18 cellular contexts compared by ENCODE assay signal in genomic region chr12:62618948-62619347, GRCh38.
"Had no signal": no experiment of that assay in that cellular context is flagged by ENCODE, and none has a peak within 500 bp of the region (broad histone marks: within the 10 kb centered on the region; RNA-seq: fewer than 3 reads in every experiment).

No MANE protein-coding gene starts in this region.

- H3K9me3 Mint-ChIP-seq: activated naive CD8-positive, alpha-beta T cell treated with anti-CD3 and anti-CD28 coated beads, Interleukin-2, amount 50 U/mL, for 24 hours; memory B cell; natural killer cell treated with Interleukin-12 subunit alpha and Interleukin-12 subunit beta and Interleukin-15 and Interleukin-18, amount 100 ng/mL, for 72 hours; stimulated activated effector memory CD8-positive, alpha-beta T cell treated with anti-CD3 and anti-CD28 coated beads, Interleukin-12 subunit alpha, Interleukin-12 subunit beta, amount 100 ng/mL, for 72 hours had no signal

- ATAC-seq: activated CD8-positive, alpha-beta T cell treated with anti-CD3 and anti-CD28 coated beads, Interleukin-2, amount 10 ng/mL, durations not matched to agents 7 days and 5 days; activated naive CD8-positive, alpha-beta T cell treated with anti-CD3 and anti-CD28 coated beads, Interleukin-2, amount 50 U/mL, for 24 hours; heart left ventricle; left lobe of liver; natural killer cell treated with Interleukin-12 subunit alpha and Interleukin-12 subunit beta and Interleukin-15 and Interleukin-18, amount 100 ng/mL, for 72 hours; right lobe of liver had no signal

- H3K27ac Mint-ChIP-seq: activated CD8-positive, alpha-beta T cell treated with anti-CD3 and anti-CD28 coated beads, Interleukin-2, amount 10 ng/mL, durations not matched to agents 7 days and 5 days; activated naive CD8-positive, alpha-beta T cell treated with anti-CD3 and anti-CD28 coated beads, Interleukin-2, amount 50 U/mL, for 24 hours; memory B cell; natural killer cell treated with Interleukin-12 subunit alpha and Interleukin-12 subunit beta and Interleukin-15 and Interleukin-18, amount 100 ng/mL, for 72 hours; stimulated activated effector memory CD8-positive, alpha-beta T cell treated with anti-CD3 and anti-CD28 coated beads, Interleukin-12 subunit alpha, Interleukin-12 subunit beta, amount 100 ng/mL, for 72 hours had no signal

- DNase-seq: activated CD4-positive, alpha-beta T cell treated with anti-CD3 and anti-CD28 coated beads for 48 hours; activated CD8-positive, alpha-beta memory T cell treated with anti-CD3 and anti-CD28 coated beads, Interleukin-2, amount 50 U/mL, for 48 hours; activated CD8-positive, alpha-beta T cell treated with anti-CD3 and anti-CD28 coated beads, Interleukin-2, amount 10 ng/mL, durations not matched to agents 7 days and 5 days; activated naive CD8-positive, alpha-beta T cell treated with anti-CD3 and anti-CD28 coated beads, Interleukin-2, amount 50 U/mL, for 24 hours; heart left ventricle; islet precursor cell; nucleus accumbens; right lobe of liver; tibial artery; WERI-Rb-1 had no signal

- H3K4me3 Mint-ChIP-seq: activated CD8-positive, alpha-beta T cell treated with anti-CD3 and anti-CD28 coated beads, Interleukin-2, amount 10 ng/mL, durations not matched to agents 7 days and 5 days; activated naive CD8-positive, alpha-beta T cell treated with anti-CD3 and anti-CD28 coated beads, Interleukin-2, amount 50 U/mL, for 24 hours; memory B cell; natural killer cell treated with Interleukin-12 subunit alpha and Interleukin-12 subunit beta and Interleukin-15 and Interleukin-18, amount 100 ng/mL, for 72 hours; stimulated activated effector memory CD8-positive, alpha-beta T cell treated with anti-CD3 and anti-CD28 coated beads, Interleukin-12 subunit alpha, Interleukin-12 subunit beta, amount 100 ng/mL, for 72 hours had no signal

- FAIRE-seq: frontal cortex had no signal

- H3K36me3 Mint-ChIP-seq: natural killer cell treated with Interleukin-12 subunit alpha and Interleukin-12 subunit beta and Interleukin-15 and Interleukin-18, amount 100 ng/mL, for 72 hours; stimulated activated effector memory CD8-positive, alpha-beta T cell treated with anti-CD3 and anti-CD28 coated beads, Interleukin-12 subunit alpha, Interleukin-12 subunit beta, amount 100 ng/mL, for 72 hours had no signal

- H3K27ac ChIP-seq: ascending aorta, cardiac muscle cell, heart left ventricle, prostate gland, right lobe of liver, tibial artery, WERI-Rb-1 had no signal

- H3K27me3 Mint-ChIP-seq: activated naive CD8-positive, alpha-beta T cell treated with anti-CD3 and anti-CD28 coated beads, Interleukin-2, amount 50 U/mL, for 24 hours; memory B cell had no signal

- H3K4me3 ChIP-seq: ascending aorta, cardiac muscle cell, heart left ventricle, prostate gland, right lobe of liver, tibial artery had no signal

- H3K4me1 ChIP-seq: prostate gland had no signal

- H3K9me3 ChIP-seq: ascending aorta, heart left ventricle, prostate gland, right lobe of liver, tibial artery had no signal

- H3K4me1 Mint-ChIP-seq: stimulated activated effector memory CD8-positive, alpha-beta T cell treated with anti-CD3 and anti-CD28 coated beads, Interleukin-12 subunit alpha, Interleukin-12 subunit beta, amount 100 ng/mL, for 72 hours had no signal
